In the genomic region with DNA sequence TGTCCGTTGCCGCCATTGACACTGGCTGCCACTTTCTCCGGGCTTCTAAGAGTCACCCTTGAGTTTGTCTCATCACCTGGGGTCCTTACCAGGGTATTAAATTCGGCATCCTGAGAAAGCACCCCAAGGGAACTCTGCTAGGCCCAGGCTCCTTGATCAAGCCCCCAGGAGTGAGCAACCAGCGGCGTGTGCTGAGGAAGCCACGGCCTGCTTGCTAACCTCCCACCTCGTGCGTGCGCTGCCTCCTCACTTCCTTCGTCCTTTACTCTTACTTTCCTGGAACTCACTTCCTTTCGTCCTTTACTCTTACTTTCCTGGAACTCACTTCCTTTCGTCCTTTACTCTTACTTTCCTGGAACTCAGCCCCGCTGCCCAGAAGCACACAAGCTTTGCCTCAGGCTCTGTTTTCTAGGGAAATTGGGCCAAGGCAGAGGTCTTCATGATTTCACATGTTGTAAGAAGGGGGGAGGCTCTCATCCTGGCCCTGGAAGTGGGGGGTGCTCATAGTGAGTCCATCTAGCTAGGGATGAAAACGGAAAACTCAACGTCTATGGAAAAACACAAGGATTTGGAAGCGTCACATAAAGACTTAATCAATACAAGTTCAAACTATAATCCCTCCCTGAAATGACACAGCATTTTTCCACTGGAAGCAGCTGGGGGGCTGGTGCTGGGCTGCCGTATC, we compare ENCODE assay signal across 12 cellular contexts. TPM values are rescaled to one million over a fixed set of nuclear protein-coding genes. Genes with fewer than 3 reads are reported as not detected.
DNase-seq lines count a peak whose midpoint lies in the region; ATAC-seq lines count a peak whose summit lies in the region.
"Had no signal": no experiment of that assay in that cellular context is flagged by ENCODE, and none has a peak within 500 bp of the region (broad histone marks: within the 10 kb centered on the region; RNA-seq: fewer than 3 reads in every experiment).

No MANE protein-coding gene starts in this region.

- peak overlapping the region; percentile 60 for H3K4me3 Mint-ChIP-seq in activated naive CD4-positive, alpha-beta T cell treated with anti-CD3 and anti-CD28 coated beads, Interleukin-2, amount 50 U/mL, for 24 hours
- peak overlapping the region; percentile 31 for H3K4me3 Mint-ChIP-seq in stimulated activated effector memory CD8-positive, alpha-beta T cell treated with anti-CD3 and anti-CD28 coated beads, Interleukin-12 subunit alpha, Interleukin-12 subunit beta, amount 100 ng/mL, for 72 hours

- peak overlapping the region; percentile 98 for H3K27ac Mint-ChIP-seq in activated naive CD4-positive, alpha-beta T cell treated with anti-CD3 and anti-CD28 coated beads, Interleukin-2, amount 50 U/mL, for 24 hours
- peak overlapping the region; percentile 84 for H3K27ac Mint-ChIP-seq in stimulated activated effector memory CD8-positive, alpha-beta T cell treated with anti-CD3 and anti-CD28 coated beads, Interleukin-12 subunit alpha, Interleukin-12 subunit beta, amount 100 ng/mL, for 72 hours

- H3K27me3 Mint-ChIP-seq in activated naive CD4-positive, alpha-beta T cell treated with anti-CD3 and anti-CD28 coated beads, Interleukin-2, amount 50 U/mL, for 24 hours = no peaks in the 10 kb centered on the region

- peaks cover 26% of the 10 kb centered on the region for H3K4me1 Mint-ChIP-seq in activated naive CD4-positive, alpha-beta T cell treated with anti-CD3 and anti-CD28 coated beads, Interleukin-2, amount 50 U/mL, for 24 hours
- H3K4me1 Mint-ChIP-seq in stimulated activated effector memory CD8-positive, alpha-beta T cell treated with anti-CD3 and anti-CD28 coated beads, Interleukin-12 subunit alpha, Interleukin-12 subunit beta, amount 100 ng/mL, for 72 hours = peaks cover 19% of the 10 kb centered on the region

- H3K36me3 Mint-ChIP-seq in activated naive CD4-positive, alpha-beta T cell treated with anti-CD3 and anti-CD28 coated beads, Interleukin-2, amount 50 U/mL, for 24 hours = no peaks in the 10 kb centered on the region
- H3K36me3 Mint-ChIP-seq in stimulated activated effector memory CD8-positive, alpha-beta T cell treated with anti-CD3 and anti-CD28 coated beads, Interleukin-12 subunit alpha, Interleukin-12 subunit beta, amount 100 ng/mL, for 72 hours = no peaks in the 10 kb centered on the region

- peak; percentile 2 for DNase-seq in activated effector memory CD4-positive, alpha-beta T cell treated with Interleukin-2 at 50 U/mL for 16 hours
- no peak for DNase-seq in activated effector memory CD4-positive, alpha-beta T cell treated with anti-CD3 and anti-CD28 coated beads, Interleukin-2, amount 50 U/mL, for 16 hours
- peak; percentile 50 for DNase-seq in UCSD-AML1 (lab: John Stamatoyannopoulos, UW; ENCODE audit: unreplicated experiment)
- DNase-seq in stimulated activated effector memory CD8-positive, alpha-beta T cell treated with anti-CD3 and anti-CD28 coated beads, Interleukin-12 subunit alpha, Interleukin-12 subunit beta, amount 100 ng/mL, for 72 hours (ENCODE audit: low spot score in 2 of 2) = no peak
- no peak for DNase-seq in NCI-H526 (lab: John Stamatoyannopoulos, UW)
- DNase-seq in left lobe of liver (ENCODE audit: low spot score) = no peak
- DNase-seq in midbrain (lab: John Stamatoyannopoulos, UW) = no peak
- DNase-seq: DMS 273 treated with DMSO at 0.1 percent for 48 hours, HCEC 1CT, NCI-H510A had no signal

- ATAC-seq in stimulated activated effector memory CD8-positive, alpha-beta T cell treated with anti-CD3 and anti-CD28 coated beads, Interleukin-12 subunit alpha, Interleukin-12 subunit beta, amount 100 ng/mL, for 72 hours = peak; percentile 68
- ATAC-seq in left lobe of liver = no peak
- ATAC-seq: Panc1 had no signal

- no peaks in the 10 kb centered on the region for H3K9me3 Mint-ChIP-seq in activated naive CD4-positive, alpha-beta T cell treated with anti-CD3 and anti-CD28 coated beads, Interleukin-2, amount 50 U/mL, for 24 hours
- H3K9me3 Mint-ChIP-seq in stimulated activated effector memory CD8-positive, alpha-beta T cell treated with anti-CD3 and anti-CD28 coated beads, Interleukin-12 subunit alpha, Interleukin-12 subunit beta, amount 100 ng/mL, for 72 hours = no peaks in the 10 kb centered on the region

RNA-seq across cellular contexts. Expression of gene BDH1, which starts 36.7 kb away (rescaled TPM):
- total RNA-seq in left lobe of liver = 279 TPM

Comparison
In these comparisons a context has a peak if more than half of its experiments do, and no peak if none do; other contexts are left out.
1. DNase-seq: peak in activated effector memory CD4-positive, alpha-beta T cell treated with Interleukin-2 at 50 U/mL for 16 hours (single experiment) and UCSD-AML1 (single experiment); none in activated effector memory CD4-positive, alpha-beta T cell treated with anti-CD3 and anti-CD28 coated beads, Interleukin-2, amount 50 U/mL, for 16 hours (single experiment), stimulated activated effector memory CD8-positive, alpha-beta T cell treated with anti-CD3 and anti-CD28 coated beads, Interleukin-12 subunit alpha, Interleukin-12 subunit beta, amount 100 ng/mL, for 72 hours (0 of 2), NCI-H526 (0 of 2), left lobe of liver (single experiment) and midbrain (single experiment).